Comparison of ENCODE assay signal across 17 cellular contexts in the genomic region with DNA sequence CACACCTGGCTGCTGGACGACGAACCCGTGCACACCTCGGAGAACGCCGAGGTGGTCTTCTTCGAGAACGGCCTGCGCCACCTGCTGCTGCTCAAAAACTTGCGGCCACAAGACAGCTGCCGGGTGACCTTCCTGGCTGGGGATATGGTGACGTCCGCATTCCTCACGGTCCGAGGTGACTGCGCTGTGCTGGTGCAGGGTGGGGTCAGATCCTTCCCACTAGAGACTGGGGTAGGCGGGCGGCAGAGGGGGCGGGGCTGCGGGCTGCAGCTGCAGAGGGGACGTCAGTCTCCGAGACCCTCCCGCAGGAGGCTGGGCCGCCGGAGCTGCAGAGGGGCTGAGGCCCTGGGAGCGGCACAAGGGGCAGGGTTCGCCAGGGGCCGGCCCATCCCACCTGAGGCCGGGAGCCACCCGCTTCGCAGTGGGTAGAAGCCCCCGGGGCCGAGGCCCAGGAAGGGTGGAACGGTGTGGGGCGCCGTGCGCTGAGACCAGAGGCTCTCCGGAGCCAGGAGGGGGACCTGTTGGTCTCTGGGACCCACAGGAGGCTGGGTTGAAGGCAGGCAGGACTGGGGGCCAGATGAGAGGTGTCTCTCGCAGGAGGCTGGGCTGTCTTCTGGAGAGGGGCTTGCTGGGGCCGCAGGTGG.
DNase-seq lines count a peak whose midpoint lies in the region; ATAC-seq and TF ChIP-seq lines count a peak whose summit lies in the region.
"Had no signal": no experiment of that assay in that cellular context is flagged by ENCODE, and none has a peak within 500 bp of the region (broad histone marks: within the 10 kb centered on the region; RNA-seq: fewer than 3 reads in every experiment).

No MANE protein-coding gene starts in this region.

- H2BK12ac ChIP-seq in H9 (ENCODE audit: insufficient read length, low read depth, low read length), result no peak overlapping the region

- no peaks in the 10 kb centered on the region for H3K23me2 ChIP-seq in H9 (ENCODE audit: insufficient read length, low read depth, low read length, poor library complexity, severe bottlenecking)

- ATAC-seq in psoas muscle (peak; percentile 11 to 35 (median 26)), PC-3 (no peak)
- ATAC-seq: effector memory CD8-positive, alpha-beta T cell; left lung had no signal

- no peak overlapping the region for H3K27ac Mint-ChIP-seq in CD14-positive monocyte
- H3K27ac Mint-ChIP-seq in H9, result no peak overlapping the region
- H3K27ac Mint-ChIP-seq: activated CD4-positive, alpha-beta T cell treated with anti-CD3 and anti-CD28 coated beads, Interleukin-2, amount 10 ng/mL, durations not matched to agents 7 days and 5 days; B cell; effector memory CD8-positive, alpha-beta T cell; naive B cell had no signal

- no peak overlapping the region for H2BK120ac ChIP-seq in H9 (ENCODE audit: low read depth, low read length, poor library complexity, severe bottlenecking)

- no peak overlapping the region for H3K23ac ChIP-seq in H9 (ENCODE audit: insufficient read length, low read depth, low read length)

- intact Hi-C loops in CD14-positive monocyte (cut with micrococcal nuclease), result no loop called here
- intact Hi-C loops in psoas muscle (cut with DNase I), result no loop called here
- intact Hi-C loops in PC-3 (cut with micrococcal nuclease), result no loop called here

- H3K27me3 Mint-ChIP-seq in CD14-positive monocyte (ENCODE audit: low read depth in 3 of 3) (peaks cover 0 to 1% (median 0%) of the 10 kb centered on the region in 3 donors), H9 (ENCODE audit: low read depth) (peaks cover 3% of the 10 kb centered on the region; the same call in 1 of the 2 replicates)
- H3K27me3 Mint-ChIP-seq: activated CD4-positive, alpha-beta T cell treated with anti-CD3 and anti-CD28 coated beads, Interleukin-2, amount 10 ng/mL, durations not matched to agents 7 days and 5 days; B cell; central memory CD8-positive, alpha-beta T cell; effector memory CD8-positive, alpha-beta T cell; naive B cell had no signal

- H3K4me1 ChIP-seq in H9 (ENCODE audit: insufficient read depth, low read length) (no peaks in the 10 kb centered on the region), psoas muscle (peaks cover 4% of the 10 kb centered on the region), PC-3 (ENCODE audit: insufficient read depth, low read length) (no peaks in the 10 kb centered on the region)
- H3K4me1 ChIP-seq: left lung had no signal

- H3K14ac ChIP-seq in H9 (ENCODE audit: insufficient read depth, low read length), result no peak overlapping the region

- no peaks in the 10 kb centered on the region for H3K79me1 ChIP-seq in H9 (ENCODE audit: insufficient read depth, low read depth, low read length, poor library complexity, severe bottlenecking)

- TF ChIP-seq CTCF in CD14-positive monocyte (IDR thresholded peaks at IDR 0.05), result no peak
- TF ChIP-seq CTCF in H9 (conservative IDR thresholded peaks at IDR 0.05), result no peak
- TF ChIP-seq CTCF in psoas muscle (IDR thresholded peaks at IDR 0.05), result no peak
- TF ChIP-seq CTCF in PC-3 (conservative IDR thresholded peaks at IDR 0.05; ENCODE audit: low read depth, low read length), result no peak

- H3K56ac ChIP-seq in H9 (ENCODE audit: insufficient read length, low read depth, low read length), result no peak overlapping the region

- H3K4me3 Mint-ChIP-seq in CD14-positive monocyte (no peak overlapping the region), H9 (no peak overlapping the region)
- H3K4me3 Mint-ChIP-seq: activated CD4-positive, alpha-beta T cell treated with anti-CD3 and anti-CD28 coated beads, Interleukin-2, amount 10 ng/mL, durations not matched to agents 7 days and 5 days; B cell; central memory CD8-positive, alpha-beta T cell; effector memory CD8-positive, alpha-beta T cell; naive B cell had no signal

- no CpG with 5 or more reads among the region's 40 CpGs for WGBS in H9 (ENCODE audit: extremely low coverage, insufficient read length, low lambda C conversion rate)
- 41 to 68% (median 58%) methylated on average over 39 to 40 of the region's 40 CpGs for WGBS in psoas muscle, 3 donors

- H3K9me2 ChIP-seq in PC-3 (replicated peaks; ENCODE audit: low read length), result no peaks in the 10 kb centered on the region

- H4K5ac ChIP-seq in H9 (ENCODE audit: insufficient read length, low read depth, low read length), result no peak overlapping the region

- no peak overlapping the region for H4K91ac ChIP-seq in H9 (ENCODE audit: insufficient read length, low read depth, low read length)

- no peak overlapping the region for H3K27ac ChIP-seq in H9 (ENCODE audit: insufficient read length, low read depth, low read length)
- peak overlapping the region; percentile 75 for H3K27ac ChIP-seq in psoas muscle
- H3K27ac ChIP-seq in PC-3 (ENCODE audit: low read length), result no peak overlapping the region
- H3K27ac ChIP-seq: left lung had no signal

- H3T11ph ChIP-seq in H9 (ENCODE audit: low read length), result no peak overlapping the region

- H3K36me3 ChIP-seq in psoas muscle (ENCODE audit: insufficient read depth in 1 of 2, low read depth in 1 of 2), result peaks cover 4 to 92% of the 10 kb centered on the region in 2 donors
- no peaks in the 10 kb centered on the region for H3K36me3 ChIP-seq in PC-3 (ENCODE audit: low read depth, low read length)

- H3K79me2 ChIP-seq in H9 (ENCODE audit: insufficient read depth, low read length) (no peaks in the 10 kb centered on the region), PC-3 (ENCODE audit: low read length) (no peaks in the 10 kb centered on the region)

- CTCF ChIA-PET in PC-3 (lab: Charles Lee), result no interaction called here

- peak; percentile 37 for DNase-seq in CD14-positive monocyte (ENCODE audit: low spot score)
- DNase-seq in H9, result peak; percentile 85
- DNase-seq in kidney tubule cell (ENCODE audit: low spot score), result peak; percentile 3
- peak in 1 of 2 donors; percentile 67 for DNase-seq in psoas muscle
- DNase-seq in PC-3, result no peak
- DNase-seq in stimulated activated CD4-positive, alpha-beta T cell treated with anti-CD3 and anti-CD28 coated beads, Interleukin-2, amount 100 ng/mL, for 24 hours, result no peak
- DNase-seq in NCI-H446 treated with DMSO at 0.1 percent for 48 hours (lab: John Stamatoyannopoulos, UW), result no peak
- DNase-seq: activated CD4-positive, alpha-beta T cell treated with anti-CD3 and anti-CD28 coated beads, Interleukin-2, amount 10 ng/mL, durations not matched to agents 7 days and 5 days; effector memory CD8-positive, alpha-beta T cell; GF-D8; naive B cell; NCI-H187; NCI-H510A; stimulated activated CD4-positive, alpha-beta T cell treated with anti-CD3 and anti-CD28 coated beads, Interleukin-1b, Interleukin-23, amount 100 ng/mL, for 48 hours had no signal

- H3K4me2 ChIP-seq in H9 (ENCODE audit: insufficient read depth, insufficient read length, low read length) (no peak overlapping the region), PC-3 (ENCODE audit: low read length) (no peak overlapping the region)

- BruUV-seq in PC-3 (replicated peaks; lab: Mats Ljungman, UMichigan), result no TSS peak

- H2AFZ ChIP-seq in H9 (ENCODE audit: low read length) (no peak overlapping the region), PC-3 (ENCODE audit: low read length) (no peak overlapping the region)

- POLR2A ChIA-PET in PC-3 (lab: Charles Lee; ENCODE audit: unreplicated experiment), result no interaction called here

- H3K36me3 Mint-ChIP-seq in CD14-positive monocyte (no peaks in the 10 kb centered on the region), H9 (ENCODE audit: insufficient read depth in 1 of 3, low read depth in 3 of 3) (peaks cover 5 to 16% (median 11%) of the 10 kb centered on the region in 3 experiments)

- H3K4me3 ChIP-seq in psoas muscle (no peak overlapping the region), PC-3 (ENCODE audit: low read length) (no peak overlapping the region)
- H3K4me3 ChIP-seq: left lung had no signal

- no peak overlapping the region for H2BK5ac ChIP-seq in H9 (ENCODE audit: insufficient read length, low read length)

- H3K27me3 ChIP-seq in H9 (ENCODE audit: insufficient read depth, low read length) (no peaks in the 10 kb centered on the region), psoas muscle (ENCODE audit: insufficient read depth in 3 of 3, low read length in 2 of 3) (no peaks in the 10 kb centered on the region), PC-3 (ENCODE audit: low read length) (no peaks in the 10 kb centered on the region)
- H3K27me3 ChIP-seq: left lung had no signal

- H3K4me1 Mint-ChIP-seq in CD14-positive monocyte, result no peaks in the 10 kb centered on the region
- H3K4me1 Mint-ChIP-seq in H9, result no peaks in the 10 kb centered on the region
- H3K4me1 Mint-ChIP-seq: activated CD4-positive, alpha-beta T cell treated with anti-CD3 and anti-CD28 coated beads, Interleukin-2, amount 10 ng/mL, durations not matched to agents 7 days and 5 days; B cell; central memory CD8-positive, alpha-beta T cell; naive B cell had no signal

- no peak overlapping the region for H2AK5ac ChIP-seq in H9 (ENCODE audit: insufficient read length, low read length)

- H4K8ac ChIP-seq in H9 (replicated peaks; ENCODE audit: insufficient read length, low read depth, low read length), result no peak overlapping the region

- H3F3A ChIP-seq in PC-3 (ENCODE audit: low read length, unreplicated experiment), result no peaks in the 10 kb centered on the region

- H2BK20ac ChIP-seq in H9 (ENCODE audit: low read depth, low read length, poor library complexity, severe bottlenecking), result no peak overlapping the region

- no peak overlapping the region for H2BK15ac ChIP-seq in H9 (ENCODE audit: low read depth, low read length)

- no peaks in the 10 kb centered on the region for H3K9me3 ChIP-seq in H9 (ENCODE audit: control insufficient read depth, low read depth, low read length)
- H3K9me3 ChIP-seq in psoas muscle, result no peaks in the 10 kb centered on the region
- H3K9me3 ChIP-seq in PC-3 (ENCODE audit: low read length), result no peaks in the 10 kb centered on the region

- H3K9ac ChIP-seq in H9 (ENCODE audit: extremely low read depth, insufficient read length, low read length) (no peak overlapping the region), PC-3 (ENCODE audit: low read length) (no peak overlapping the region)

- H3K4ac ChIP-seq in H9 (ENCODE audit: low read depth, low read length), result no peak overlapping the region

- H4K20me1 ChIP-seq in H9 (ENCODE audit: control insufficient read depth, insufficient read depth, insufficient read length), result no peaks in the 10 kb centered on the region
- no peaks in the 10 kb centered on the region for H4K20me1 ChIP-seq in PC-3 (ENCODE audit: low read length)

- H3K9me3 Mint-ChIP-seq in CD14-positive monocyte, result peaks cover 0 to 20% (median 4%) of the 10 kb centered on the region in 7 donors
- peaks cover 7 to 11% of the 10 kb centered on the region in 2 experiments for H3K9me3 Mint-ChIP-seq in H9
- H3K9me3 Mint-ChIP-seq: central memory CD8-positive, alpha-beta T cell; effector memory CD8-positive, alpha-beta T cell had no signal

- H3K18ac ChIP-seq in H9 (ENCODE audit: insufficient read length, low read depth, low read length), result no peak overlapping the region

Comparison
In these comparisons a context has a peak if more than half of its experiments do, and no peak if none do; other contexts are left out.
1. DNase-seq: peak in CD14-positive monocyte (single experiment), H9 (single experiment) and kidney tubule cell (single experiment); none in PC-3 (single experiment), stimulated activated CD4-positive, alpha-beta T cell treated with anti-CD3 and anti-CD28 coated beads, Interleukin-2, amount 100 ng/mL, for 24 hours (0 of 2) and NCI-H446 treated with DMSO at 0.1 percent for 48 hours (single experiment).